Comparison of ENCODE assay signal across 24 cellular contexts in the genomic region with DNA sequence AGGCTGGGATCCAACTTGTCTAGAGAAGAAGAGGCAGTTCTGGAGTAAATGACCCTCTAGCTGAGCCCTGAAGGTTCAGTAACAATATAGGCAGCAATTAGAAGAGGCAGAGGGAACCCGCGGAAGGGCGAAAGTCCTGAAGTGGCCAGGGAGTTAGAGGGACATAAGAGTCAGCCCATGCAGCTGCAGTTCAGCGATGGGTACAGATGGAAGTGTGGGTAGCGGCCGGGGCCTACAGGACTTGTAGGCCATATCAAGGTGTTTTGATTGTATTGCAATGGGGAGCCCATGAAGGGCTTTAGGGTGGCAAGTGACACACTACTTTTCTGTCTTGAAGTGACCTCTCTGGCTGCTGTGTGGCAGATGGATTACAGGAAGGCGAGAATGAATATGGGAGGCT. TPM values are rescaled to one million over a fixed set of nuclear protein-coding genes. Genes with fewer than 3 reads are reported as not detected.
DNase-seq lines count a peak whose midpoint lies in the region; ATAC-seq and FAIRE-seq lines count a peak whose summit lies in the region.
"Had no signal": no experiment of that assay in that cellular context is flagged by ENCODE, and none has a peak within 500 bp of the region (broad histone marks: within the 10 kb centered on the region; RNA-seq: fewer than 3 reads in every experiment).

No MANE protein-coding gene starts in this region.

- no peak for DNase-seq in activated naive CD4-positive, alpha-beta T cell treated with Interleukin-2 at 50 U/mL for 16 hours
- no peak for DNase-seq in immature natural killer cell
- no peak for DNase-seq in SJCRH30
- DNase-seq in sciatic nerve (ENCODE audit: low spot score), result no peak
- DNase-seq in frontal cortex (ENCODE audit: low spot score in 2 of 2), result no peak
- DNase-seq: activated B cell treated with CpG ODN at 0.5 μM for 24 hours; activated CD4-positive, alpha-beta T cell treated with anti-CD3 and anti-CD28 coated beads, Interleukin-2, amount 50 U/mL, for 48 hours; amygdala; BE2C; endodermal cell; esophagus squamous epithelium; foreskin melanocyte; mesenchymal stem cell; MG63; NCI-H2029 treated with DMSO at 0.1 percent for 48 hours; NCI-H526; occipital lobe; SHP77; stimulated activated naive CD8-positive, alpha-beta T cell treated with anti-CD3 and anti-CD28 coated beads, Interleukin-15, Interleukin-2, amounts not matched to agents 100 U/mL and 50 U/mL, for 24 hours; thyroid gland had no signal

- FAIRE-seq in frontal cortex (lab: Jason Lieb, UNC), result no peak

- peaks cover 41% of the 10 kb centered on the region for H3K4me1 Mint-ChIP-seq in activated naive CD4-positive, alpha-beta T cell treated with anti-CD3 and anti-CD28 coated beads, Interleukin-2, amount 50 U/mL, for 24 hours
- H3K4me1 Mint-ChIP-seq in activated T-helper 17 cell treated with anti-CD3 and anti-CD28 coated beads, Interleukin-2, amount 50 U/mL, for 72 hours, result peaks cover 15% of the 10 kb centered on the region
- H3K4me1 Mint-ChIP-seq in immature natural killer cell, result peaks cover 31 to 68% of the 10 kb centered on the region in 2 donors

- ATAC-seq in activated T-helper 17 cell treated with anti-CD3 and anti-CD28 coated beads, Interleukin-2, amount 50 U/mL, for 72 hours (replicated peaks), result no peak
- no peak for ATAC-seq in sciatic nerve
- ATAC-seq: Panc1; stimulated activated naive CD8-positive, alpha-beta T cell treated with anti-CD3 and anti-CD28 coated beads, Interleukin-15, Interleukin-2, amounts not matched to agents 100 U/mL and 50 U/mL, for 24 hours had no signal

- intact Hi-C loops in sciatic nerve (cut with DNase I), result no loop called here

- H3K9me3 Mint-ChIP-seq in activated naive CD4-positive, alpha-beta T cell treated with anti-CD3 and anti-CD28 coated beads, Interleukin-2, amount 50 U/mL, for 24 hours, result no peaks in the 10 kb centered on the region
- H3K9me3 Mint-ChIP-seq in activated T-helper 17 cell treated with anti-CD3 and anti-CD28 coated beads, Interleukin-2, amount 50 U/mL, for 72 hours, result no peaks in the 10 kb centered on the region
- H3K9me3 Mint-ChIP-seq in immature natural killer cell, result no peaks in the 10 kb centered on the region
- H3K9me3 Mint-ChIP-seq: activated B cell treated with CpG ODN at 0.5 μM for 24 hours, endodermal cell had no signal

- H3K36me3 ChIP-seq in SJCRH30, result peaks cover 61% of the 10 kb centered on the region

- no peaks in the 10 kb centered on the region for H3K27me3 ChIP-seq in SJCRH30
- H3K27me3 ChIP-seq: BE2C, cardiac muscle cell, esophagus squamous epithelium, MG63, thyroid gland had no signal

- H3K9me3 ChIP-seq in SJCRH30 (replicated peaks), result no peaks in the 10 kb centered on the region
- H3K9me3 ChIP-seq: BE2C, esophagus squamous epithelium, MG63, thyroid gland had no signal

- peaks cover 22% of the 10 kb centered on the region for H3K36me3 Mint-ChIP-seq in activated naive CD4-positive, alpha-beta T cell treated with anti-CD3 and anti-CD28 coated beads, Interleukin-2, amount 50 U/mL, for 24 hours
- peaks cover 72% of the 10 kb centered on the region for H3K36me3 Mint-ChIP-seq in activated T-helper 17 cell treated with anti-CD3 and anti-CD28 coated beads, Interleukin-2, amount 50 U/mL, for 72 hours (ENCODE audit: low read depth)
- H3K36me3 Mint-ChIP-seq in immature natural killer cell, result peaks cover 28 to 58% (median 35%) of the 10 kb centered on the region in 3 donors

- no peak overlapping the region for H3K27ac ChIP-seq in SJCRH30
- H3K27ac ChIP-seq: cardiac muscle cell, esophagus squamous epithelium, thyroid gland had no signal

- peak overlapping the region; percentile 39 for H3K4me3 Mint-ChIP-seq in activated naive CD4-positive, alpha-beta T cell treated with anti-CD3 and anti-CD28 coated beads, Interleukin-2, amount 50 U/mL, for 24 hours
- H3K4me3 Mint-ChIP-seq in activated T-helper 17 cell treated with anti-CD3 and anti-CD28 coated beads, Interleukin-2, amount 50 U/mL, for 72 hours, result peak overlapping the region; percentile 25
- H3K4me3 Mint-ChIP-seq in immature natural killer cell, result peak overlapping the region in 2 of 5 donors; percentile 18 to 50
- H3K4me3 Mint-ChIP-seq: endodermal cell had no signal

- H3K4me3 ChIP-seq in SJCRH30, result no peak overlapping the region
- H3K4me3 ChIP-seq: cardiac muscle cell, esophagus squamous epithelium, MG63, thyroid gland had no signal

- no peaks in the 10 kb centered on the region for H3K27me3 Mint-ChIP-seq in activated naive CD4-positive, alpha-beta T cell treated with anti-CD3 and anti-CD28 coated beads, Interleukin-2, amount 50 U/mL, for 24 hours
- no peaks in the 10 kb centered on the region for H3K27me3 Mint-ChIP-seq in activated T-helper 17 cell treated with anti-CD3 and anti-CD28 coated beads, Interleukin-2, amount 50 U/mL, for 72 hours
- H3K27me3 Mint-ChIP-seq in immature natural killer cell (ENCODE audit: low read depth in 3 of 3), result peaks cover 3 to 5% (median 4%) of the 10 kb centered on the region in 3 donors
- H3K27me3 Mint-ChIP-seq: activated B cell treated with CpG ODN at 0.5 μM for 24 hours had no signal

- H3K4me1 ChIP-seq in SJCRH30, result peaks cover 6% of the 10 kb centered on the region; the same call in 1 of the 2 replicates
- H3K4me1 ChIP-seq: BE2C had no signal

- peak overlapping the region; percentile 8 for H3K27ac Mint-ChIP-seq in activated naive CD4-positive, alpha-beta T cell treated with anti-CD3 and anti-CD28 coated beads, Interleukin-2, amount 50 U/mL, for 24 hours
- peak overlapping the region; percentile 54 for H3K27ac Mint-ChIP-seq in activated T-helper 17 cell treated with anti-CD3 and anti-CD28 coated beads, Interleukin-2, amount 50 U/mL, for 72 hours
- peak overlapping the region in 4 of 6 donors; percentile 23 to 95 (median 54) for H3K27ac Mint-ChIP-seq in immature natural killer cell
- H3K27ac Mint-ChIP-seq: activated B cell treated with CpG ODN at 0.5 μM for 24 hours, endodermal cell had no signal

RNA-seq across cellular contexts. Expression of a gene that starts 3.0 kb away (rescaled TPM):
- 10 to 100 TPM; 49.3 to 90.8 TPM for total RNA-seq in activated T-helper 17 cell treated with anti-CD3 and anti-CD28 coated beads, Interleukin-2, amount 50 U/mL, for 72 hours
- polyA plus RNA-seq in immature natural killer cell, result 10 to 100 TPM; 30.7 to 61.2 (median 38.6) TPM
- 187 and 208 TPM in 2 replicates for total RNA-seq in SJCRH30 (2014; rRNA removed; shearing (Covaris generic))
- 51.4 TPM for total RNA-seq in sciatic nerve
- total RNA-seq in frontal cortex, result 37.1 TPM
